ENCODE assay signal across 8 cellular contexts in the genomic region with DNA sequence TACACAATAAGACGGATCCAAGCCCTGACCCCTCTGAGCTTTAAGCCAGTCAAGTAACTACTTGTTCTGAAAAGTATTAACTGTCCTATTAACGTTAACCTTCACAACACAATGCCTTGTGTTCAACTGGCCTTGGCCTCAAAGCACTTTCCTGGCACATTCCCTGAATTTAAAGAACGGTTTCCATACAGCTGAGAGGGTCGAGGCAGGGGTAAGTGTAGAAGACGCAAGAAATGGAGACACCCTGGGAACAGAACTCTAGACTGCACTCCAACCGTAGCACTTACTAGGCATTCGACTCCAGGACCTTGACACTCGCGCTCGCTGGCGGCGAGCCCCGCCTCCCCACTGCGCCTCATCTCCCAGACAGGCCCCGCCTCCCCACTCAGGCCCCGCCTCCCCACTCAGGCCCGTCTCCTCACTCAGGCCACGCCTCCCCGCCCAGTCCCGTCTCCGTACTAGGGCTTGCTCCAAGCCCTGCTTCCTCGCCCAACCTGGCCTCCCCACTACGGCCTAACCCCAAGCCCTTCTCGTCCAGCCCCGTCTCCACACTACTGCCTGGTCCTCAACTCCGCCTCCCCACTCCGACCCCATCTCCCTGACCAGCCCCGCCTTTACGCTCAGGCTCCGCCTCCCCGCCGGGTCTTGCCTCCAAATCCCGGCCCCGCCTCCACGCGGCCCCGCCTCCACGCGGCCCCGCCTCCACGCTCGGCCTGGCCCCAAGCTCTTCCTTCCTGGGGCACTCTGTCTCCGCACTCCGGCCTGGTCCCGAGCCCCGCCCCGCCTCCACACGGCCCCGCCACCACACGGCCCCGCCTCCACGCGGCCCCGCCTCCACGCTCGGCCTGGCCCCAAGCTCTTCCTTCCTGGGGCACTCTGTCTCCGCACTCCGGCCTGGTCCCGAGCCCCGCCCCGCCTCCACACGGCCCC. TPM values are rescaled to one million over a fixed set of nuclear protein-coding genes. Genes with fewer than 3 reads are reported as not detected.
DNase-seq lines count a peak whose midpoint lies in the region; ATAC-seq, FAIRE-seq and TF ChIP-seq lines count a peak whose summit lies in the region.

No MANE protein-coding gene starts in this region.

- H3F3A ChIP-seq in neural cell (ENCODE audit: insufficient read depth, low read length, poor library complexity, severe bottlenecking), result peaks cover 7% of the 10 kb centered on the region

- H3K4me3 Mint-ChIP-seq in stimulated activated naive CD8-positive, alpha-beta T cell treated with anti-CD3 and anti-CD28 coated beads, Interleukin-15, Interleukin-2, amounts not matched to agents 100 ng/mL and 50 ng/mL, for 24 hours, result peak overlapping the region; percentile 94

- H3K4me3 ChIP-seq in RWPE2 (ENCODE audit: severe bottlenecking), result peak overlapping the region; percentile 46
- H3K4me3 ChIP-seq in fibroblast of the aortic adventitia (ENCODE audit: low read depth, low read length), result peak overlapping the region; percentile 84
- peak overlapping the region; percentile 95 for H3K4me3 ChIP-seq in neural cell (ENCODE audit: low read length)

- H3K9me3 ChIP-seq in RWPE2 (ENCODE audit: severe bottlenecking) (no peaks in the 10 kb centered on the region), neural cell (ENCODE audit: low read length) (no peaks in the 10 kb centered on the region)

- peak overlapping the region; percentile 96 for H2AFZ ChIP-seq in neural cell (ENCODE audit: low read depth, low read length)

- peak; percentile 97 for DNase-seq in EH (ENCODE audit: low read depth)
- peak; percentile 83 for DNase-seq in H54 (ENCODE audit: insufficient read length, low spot score)
- DNase-seq in M059J (ENCODE audit: low read depth), result peak; percentile 92
- DNase-seq in RWPE2 (ENCODE audit: low spot score), result peak; percentile 97
- peak; percentile 95 for DNase-seq in activated effector memory CD4-positive, alpha-beta T cell treated with Interleukin-2 at 50 U/mL for 16 hours
- DNase-seq in fibroblast of the aortic adventitia (ENCODE audit: low read depth), result peak; percentile 96

- H3K79me2 ChIP-seq in neural cell (replicated peaks; ENCODE audit: insufficient read depth, low read length), result no peaks in the 10 kb centered on the region

- FAIRE-seq in H54 (lab: Jason Lieb, UNC), result peak; percentile 77

- no peaks in the 10 kb centered on the region for H4K20me1 ChIP-seq in neural cell (ENCODE audit: insufficient read depth)

- peak overlapping the region; percentile 84 for H3K4me2 ChIP-seq in neural cell (ENCODE audit: low read length)

- peak overlapping the region; percentile 49 for H3K27ac ChIP-seq in RWPE2 (ENCODE audit: poor library complexity, severe bottlenecking)
- peak overlapping the region; percentile 69 for H3K27ac ChIP-seq in neural cell (ENCODE audit: low read length)

- H3K9me3 Mint-ChIP-seq in stimulated activated naive CD8-positive, alpha-beta T cell treated with anti-CD3 and anti-CD28 coated beads, Interleukin-15, Interleukin-2, amounts not matched to agents 100 ng/mL and 50 ng/mL, for 24 hours, result no peaks in the 10 kb centered on the region

- peaks cover 35% of the 10 kb centered on the region for H3K4me1 Mint-ChIP-seq in stimulated activated naive CD8-positive, alpha-beta T cell treated with anti-CD3 and anti-CD28 coated beads, Interleukin-15, Interleukin-2, amounts not matched to agents 100 ng/mL and 50 ng/mL, for 24 hours (ENCODE audit: low read depth)

- H3K27me3 ChIP-seq in RWPE2 (ENCODE audit: insufficient read depth, poor library complexity, severe bottlenecking), result no peaks in the 10 kb centered on the region
- no peaks in the 10 kb centered on the region for H3K27me3 ChIP-seq in neural cell (ENCODE audit: insufficient read depth, low read depth, low read length)

- 0 out of 2 replicates have a peak, but pooled peaks cover 3% of the 10 kb centered on the region for H3K36me3 ChIP-seq in RWPE2 (ENCODE audit: low read depth)
- no peaks in the 10 kb centered on the region for H3K36me3 ChIP-seq in neural cell (ENCODE audit: insufficient read depth, low read length)

- TF ChIP-seq EP300 in neural cell (conservative IDR thresholded peaks at IDR 0.05; ENCODE audit: poor library complexity, severe bottlenecking), result no peak

- H3K27me3 Mint-ChIP-seq in stimulated activated naive CD8-positive, alpha-beta T cell treated with anti-CD3 and anti-CD28 coated beads, Interleukin-15, Interleukin-2, amounts not matched to agents 100 ng/mL and 50 ng/mL, for 24 hours, result no peaks in the 10 kb centered on the region

- no peak for TF ChIP-seq RAD21 in neural cell (conservative IDR thresholded peaks at IDR 0.05)

- peak; percentile 67 for ATAC-seq in RWPE2 (ENCODE audit: low read depth)

- peak overlapping the region; percentile 98 for H3K27ac Mint-ChIP-seq in stimulated activated naive CD8-positive, alpha-beta T cell treated with anti-CD3 and anti-CD28 coated beads, Interleukin-15, Interleukin-2, amounts not matched to agents 100 ng/mL and 50 ng/mL, for 24 hours

- 0 out of 2 replicates have a peak, but pooled peaks have one; percentile 29 for TF ChIP-seq POLR2A in H54 (IDR thresholded peaks at IDR 0.05; ENCODE audit: low read depth, low read length)

- TF ChIP-seq CTCF in RWPE2 (IDR thresholded peaks at IDR 0.05; ENCODE audit: poor library complexity, severe bottlenecking), result no peak
- no peak for TF ChIP-seq CTCF in fibroblast of the aortic adventitia (IDR thresholded peaks at IDR 0.05; ENCODE audit: insufficient read depth, low read length)
- TF ChIP-seq CTCF in neural cell (IDR thresholded peaks at IDR 0.05; ENCODE audit: poor library complexity, severe bottlenecking), result no peak

- H3K36me3 Mint-ChIP-seq in stimulated activated naive CD8-positive, alpha-beta T cell treated with anti-CD3 and anti-CD28 coated beads, Interleukin-15, Interleukin-2, amounts not matched to agents 100 ng/mL and 50 ng/mL, for 24 hours (ENCODE audit: low read depth), result peaks cover 5% of the 10 kb centered on the region

- H3K4me1 ChIP-seq in RWPE2 (ENCODE audit: insufficient read depth, poor library complexity, severe bottlenecking), result peaks cover 9% of the 10 kb centered on the region

- peak overlapping the region; percentile 59 for H3K9ac ChIP-seq in neural cell (ENCODE audit: low read length)

- no peaks in the 10 kb centered on the region for H3K9me2 ChIP-seq in neural cell (ENCODE audit: insufficient read depth, low read length)

TF ChIP-seq in neural cell, 6 proteins besides CTCF, POLR2A, EP300 and RAD21:
- TF ChIP-seq MXI1 (conservative IDR thresholded peaks at IDR 0.05; ENCODE audit: poor library complexity, severe bottlenecking) (peak; percentile 29), SMC3 (conservative IDR thresholded peaks at IDR 0.05; ENCODE audit: poor library complexity) (peak; percentile 18), EZH2 (IDR thresholded peaks at IDR 0.05; ENCODE audit: borderline replicate concordance, insufficient read depth, low read length, poor library complexity, severe bottlenecking) (no peak), POLR2AphosphoS5 (IDR thresholded peaks at IDR 0.05) (no peak)
- TF ChIP-seq, protein P1, sequence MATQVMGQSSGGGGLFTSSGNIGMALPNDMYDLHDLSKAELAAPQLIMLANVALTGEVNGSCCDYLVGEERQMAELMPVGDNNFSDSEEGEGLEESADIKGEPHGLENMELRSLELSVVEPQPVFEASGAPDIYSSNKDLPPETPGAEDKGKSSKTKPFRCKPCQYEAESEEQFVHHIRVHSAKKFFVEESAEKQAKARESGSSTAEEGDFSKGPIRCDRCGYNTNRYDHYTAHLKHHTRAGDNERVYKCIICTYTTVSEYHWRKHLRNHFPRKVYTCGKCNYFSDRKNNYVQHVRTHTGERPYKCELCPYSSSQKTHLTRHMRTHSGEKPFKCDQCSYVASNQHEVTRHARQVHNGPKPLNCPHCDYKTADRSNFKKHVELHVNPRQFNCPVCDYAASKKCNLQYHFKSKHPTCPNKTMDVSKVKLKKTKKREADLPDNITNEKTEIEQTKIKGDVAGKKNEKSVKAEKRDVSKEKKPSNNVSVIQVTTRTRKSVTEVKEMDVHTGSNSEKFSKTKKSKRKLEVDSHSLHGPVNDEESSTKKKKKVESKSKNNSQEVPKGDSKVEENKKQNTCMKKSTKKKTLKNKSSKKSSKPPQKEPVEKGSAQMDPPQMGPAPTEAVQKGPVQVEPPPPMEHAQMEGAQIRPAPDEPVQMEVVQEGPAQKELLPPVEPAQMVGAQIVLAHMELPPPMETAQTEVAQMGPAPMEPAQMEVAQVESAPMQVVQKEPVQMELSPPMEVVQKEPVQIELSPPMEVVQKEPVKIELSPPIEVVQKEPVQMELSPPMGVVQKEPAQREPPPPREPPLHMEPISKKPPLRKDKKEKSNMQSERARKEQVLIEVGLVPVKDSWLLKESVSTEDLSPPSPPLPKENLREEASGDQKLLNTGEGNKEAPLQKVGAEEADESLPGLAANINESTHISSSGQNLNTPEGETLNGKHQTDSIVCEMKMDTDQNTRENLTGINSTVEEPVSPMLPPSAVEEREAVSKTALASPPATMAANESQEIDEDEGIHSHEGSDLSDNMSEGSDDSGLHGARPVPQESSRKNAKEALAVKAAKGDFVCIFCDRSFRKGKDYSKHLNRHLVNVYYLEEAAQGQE (IDR thresholded peaks at IDR 0.05; ENCODE audit: borderline replicate concordance), result no peak

RNA-seq across cellular contexts. Expression of a gene that starts 0.9 kb away (rescaled TPM):
- total RNA-seq in M059J (2014; rRNA removed; shearing (Covaris generic)), result 21.9 and 27.3 TPM in 2 replicates
- total RNA-seq in fibroblast of the aortic adventitia (ENCODE audit: low replicate concordance), result 24.9 and 40.2 TPM in 2 replicates
- polyA plus RNA-seq in neural cell, result 9.5 and 12.8 TPM in 2 replicates
- 9.0 and 10.4 TPM in 2 replicates for polyA minus RNA-seq in neural cell

Comparison
In these comparisons a context has a peak if more than half of its experiments do, and no peak if none do; other contexts are left out.
1. Peak in every context shown above with its lines: DNase-seq, ATAC-seq, H3K4me3 ChIP-seq and H3K27ac ChIP-seq.